ENCODE assay signal across 8 cellular contexts in the genomic region with DNA sequence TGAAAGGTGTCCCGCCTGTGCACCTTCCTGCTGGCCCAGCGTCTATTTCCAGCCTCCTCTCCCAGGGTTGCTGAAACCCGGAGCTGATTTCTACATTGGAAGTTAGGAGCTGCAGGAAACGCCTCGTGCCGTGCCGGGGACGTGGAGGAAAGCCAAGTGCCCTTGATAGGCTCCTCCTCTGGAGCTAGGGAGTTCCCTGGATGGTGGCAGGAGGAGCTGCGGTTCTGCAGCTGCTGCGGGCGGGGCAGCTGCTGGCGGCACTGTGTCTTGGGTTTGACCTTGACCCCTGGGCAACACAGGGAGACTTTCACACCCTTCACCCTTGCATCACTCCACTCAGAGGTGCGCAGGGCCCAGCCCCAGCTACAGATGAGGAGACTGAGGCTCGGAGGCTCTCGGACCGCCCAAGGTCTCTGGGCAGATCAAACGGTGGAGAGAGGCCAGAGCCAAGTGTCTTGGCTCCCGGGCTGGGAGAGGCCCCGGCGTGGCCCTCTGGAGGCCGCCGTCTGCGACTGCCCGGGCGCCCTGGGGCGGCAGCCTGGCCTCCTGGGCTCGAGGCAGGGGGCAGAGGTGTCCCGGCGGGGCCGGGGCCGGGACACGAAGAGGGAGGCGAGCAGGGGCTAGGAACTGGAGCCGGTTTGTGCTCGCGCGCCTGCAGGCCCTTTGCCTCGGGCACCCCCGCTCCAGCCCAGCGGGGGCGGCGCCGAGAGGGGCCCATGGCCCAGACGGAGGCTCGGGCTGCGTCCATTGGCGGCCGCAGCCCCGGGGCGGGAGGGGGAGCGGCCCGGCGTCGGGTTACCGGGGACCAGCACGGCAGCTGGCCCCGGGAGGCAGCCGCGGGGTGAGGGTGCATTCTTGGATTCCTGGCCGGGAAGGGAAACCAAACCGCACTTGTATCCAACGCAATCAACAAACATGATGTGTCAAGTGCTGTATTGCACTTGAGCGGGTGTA.
DNase-seq lines count a peak whose midpoint lies in the region; ATAC-seq, FAIRE-seq and TF ChIP-seq lines count a peak whose summit lies in the region.

No MANE protein-coding gene starts in this region.

- peaks cover under 1% of the 10 kb centered on the region for H3K4me1 ChIP-seq in CD8-positive, alpha-beta memory T cell (ENCODE audit: insufficient read depth, low read length)
- H3K4me1 ChIP-seq in heart left ventricle (peaks cover 13 to 87% (median 37%) of the 10 kb centered on the region in 12 donors), pancreas (peaks cover 8 to 21% (median 9%) of the 10 kb centered on the region in 3 donors)

- ATAC-seq in GM19463 (IDR thresholded peaks at IDR 0.05; ENCODE audit: unreplicated experiment) (peak; percentile 47), heart left ventricle (peak; percentile 76 to 88 (median 84)), pancreas (peak; percentile 86 to 91 (median 88)), GM21528 (IDR thresholded peaks at IDR 0.05; ENCODE audit: low FRiP score, unreplicated experiment) (no peak)
- no peak for ATAC-seq in activated naive CD8-positive, alpha-beta T cell treated with anti-CD3 and anti-CD28 coated beads, Interleukin-2, amount 50 U/mL, for 24 hours

- no peak overlapping the region for H3K4me3 Mint-ChIP-seq in CD8-positive, alpha-beta memory T cell
- H3K4me3 Mint-ChIP-seq in activated naive CD8-positive, alpha-beta T cell treated with anti-CD3 and anti-CD28 coated beads, Interleukin-2, amount 50 U/mL, for 24 hours, result peak overlapping the region; percentile 38

- no peaks in the 10 kb centered on the region for H3K27me3 ChIP-seq in CD8-positive, alpha-beta memory T cell (ENCODE audit: insufficient read depth, low read length, poor library complexity, severe bottlenecking)
- H3K27me3 ChIP-seq in heart left ventricle (no peaks in the 10 kb centered on the region), pancreas (no peaks in the 10 kb centered on the region)

- no peak overlapping the region for H3K27ac Mint-ChIP-seq in CD8-positive, alpha-beta memory T cell
- no peak overlapping the region for H3K27ac Mint-ChIP-seq in activated naive CD8-positive, alpha-beta T cell treated with anti-CD3 and anti-CD28 coated beads, Interleukin-2, amount 50 U/mL, for 24 hours

- no peaks in the 10 kb centered on the region for H3K9me3 ChIP-seq in CD8-positive, alpha-beta memory T cell (ENCODE audit: low read length)
- H3K9me3 ChIP-seq in heart left ventricle (peaks cover 0 to 3% (median 0%) of the 10 kb centered on the region in 12 donors), pancreas (no peaks in the 10 kb centered on the region)

- no peak overlapping the region for H3K4me3 ChIP-seq in CD8-positive, alpha-beta memory T cell (ENCODE audit: low read length)
- H3K4me3 ChIP-seq in heart left ventricle (peak overlapping the region; percentile 0 to 62 (median 54)), pancreas (peak overlapping the region; percentile 7 to 55 (median 44))

- H3K27me3 Mint-ChIP-seq in CD8-positive, alpha-beta memory T cell, result peaks cover 5 to 14% of the 10 kb centered on the region in 2 donors
- peaks cover 3% of the 10 kb centered on the region for H3K27me3 Mint-ChIP-seq in activated naive CD8-positive, alpha-beta T cell treated with anti-CD3 and anti-CD28 coated beads, Interleukin-2, amount 50 U/mL, for 24 hours

- no peaks in the 10 kb centered on the region for H3K9me3 Mint-ChIP-seq in CD8-positive, alpha-beta memory T cell
- no peaks in the 10 kb centered on the region for H3K9me3 Mint-ChIP-seq in activated naive CD8-positive, alpha-beta T cell treated with anti-CD3 and anti-CD28 coated beads, Interleukin-2, amount 50 U/mL, for 24 hours

- peak overlapping the region; percentile 38 for H3K27ac ChIP-seq in CD8-positive, alpha-beta memory T cell (ENCODE audit: low read depth, low read length)
- peak overlapping the region; percentile 90 to 99 (median 94) for H3K27ac ChIP-seq in heart left ventricle
- peak overlapping the region; percentile 78 to 94 (median 88) for H3K27ac ChIP-seq in pancreas

- TF ChIP-seq CTCF in heart left ventricle (IDR thresholded peaks at IDR 0.05) (peak in 2 of 12 donors; percentile 6 to 14), pancreas (IDR thresholded peaks at IDR 0.05) (no peak)

- H3K36me3 Mint-ChIP-seq in CD8-positive, alpha-beta memory T cell, result no peaks in the 10 kb centered on the region
- H3K36me3 Mint-ChIP-seq in activated naive CD8-positive, alpha-beta T cell treated with anti-CD3 and anti-CD28 coated beads, Interleukin-2, amount 50 U/mL, for 24 hours (ENCODE audit: low read depth), result no peaks in the 10 kb centered on the region

- CTCF ChIA-PET in CD8-positive, alpha-beta memory T cell (lab: Charles Lee), result interaction anchor here (0.8 to 2.2 kb wide), 8 partner anchors 8 to 531 kb away, joined by 3 to 5 read pairs (median 4); no protein-coding TSS in a partner anchor

- no peak for FAIRE-seq in pancreas (lab: Jason Lieb, UNC)

- 3 to 11% (median 5%) methylated on average over 32 to 63 of the region's 63 CpGs for WGBS in heart left ventricle, 4 donors
- 3 to 4% methylated on average over 58 to 63 of the region's 63 CpGs for WGBS in pancreas, 2 donors

- DNase-seq in CD8-positive, alpha-beta memory T cell, result no peak
- peak; percentile 85 for DNase-seq in NCI-H187 treated with DMSO at 0.1 percent for 48 hours (lab: John Stamatoyannopoulos, UW)
- DNase-seq in activated naive CD8-positive, alpha-beta T cell treated with anti-CD3 and anti-CD28 coated beads, Interleukin-2, amount 50 U/mL, for 24 hours, result no peak
- peak; percentile 87 to 95 (median 93) for DNase-seq in heart left ventricle
- DNase-seq in pancreas, result peak; percentile 83 to 95 (median 90)
- DNase-seq in NCI-H1694 treated with DMSO at 0.1 percent for 48 hours (lab: John Stamatoyannopoulos, UW), result no peak

- peak in 1 of 2 donors; percentile 45 for TF ChIP-seq POLR2A in heart left ventricle (IDR thresholded peaks at IDR 0.05)

- POLR2A ChIA-PET in CD8-positive, alpha-beta memory T cell (lab: Charles Lee), result no interaction called here

- intact Hi-C loops in heart left ventricle (cut with DNase I), result loop anchor here in 9 of 10 donors (1.0 to 10.0 kb wide), 8 partner anchors 92 to 805 kb away; partner anchors contain the start of gene SERTAD2 (in 2 of the 9)
- intact Hi-C loops in pancreas (cut with DNase I), result loop anchor here in 2 of 3 donors (5.0 to 10.0 kb wide), 5 partner anchors 125 to 525 kb away; partner anchors contain the start of gene SERTAD2 (in 1 of the 2)

- peaks cover 0 to 5% (median 2%) of the 10 kb centered on the region in 3 donors for H3K4me1 Mint-ChIP-seq in CD8-positive, alpha-beta memory T cell
- peaks cover 8% of the 10 kb centered on the region for H3K4me1 Mint-ChIP-seq in activated naive CD8-positive, alpha-beta T cell treated with anti-CD3 and anti-CD28 coated beads, Interleukin-2, amount 50 U/mL, for 24 hours

- no peaks in the 10 kb centered on the region for H3K36me3 ChIP-seq in CD8-positive, alpha-beta memory T cell (ENCODE audit: insufficient read depth, low read length)
- H3K36me3 ChIP-seq in heart left ventricle, result no peaks in the 10 kb centered on the region
- no peaks in the 10 kb centered on the region for H3K36me3 ChIP-seq in pancreas

Comparison
In these comparisons a context has a peak if more than half of its experiments do, and no peak if none do; other contexts are left out.
1. DNase-seq: peak in NCI-H187 treated with DMSO at 0.1 percent for 48 hours (single experiment), heart left ventricle (5 of 5) and pancreas (6 of 6); none in CD8-positive, alpha-beta memory T cell (0 of 5), activated naive CD8-positive, alpha-beta T cell treated with anti-CD3 and anti-CD28 coated beads, Interleukin-2, amount 50 U/mL, for 24 hours (single experiment) and NCI-H1694 treated with DMSO at 0.1 percent for 48 hours (single experiment).
2. H3K27ac ChIP-seq: peak in every context shown above with its lines; median percentile 94 in heart left ventricle; 88 in pancreas; 38 in CD8-positive, alpha-beta memory T cell.
3. ATAC-seq: peak in GM19463 (single experiment), heart left ventricle (4 of 4) and pancreas (4 of 4); none in activated naive CD8-positive, alpha-beta T cell treated with anti-CD3 and anti-CD28 coated beads, Interleukin-2, amount 50 U/mL, for 24 hours (single experiment) and GM21528 (single experiment).